ENCODE assay signal across 20 cellular contexts in the genomic region with DNA sequence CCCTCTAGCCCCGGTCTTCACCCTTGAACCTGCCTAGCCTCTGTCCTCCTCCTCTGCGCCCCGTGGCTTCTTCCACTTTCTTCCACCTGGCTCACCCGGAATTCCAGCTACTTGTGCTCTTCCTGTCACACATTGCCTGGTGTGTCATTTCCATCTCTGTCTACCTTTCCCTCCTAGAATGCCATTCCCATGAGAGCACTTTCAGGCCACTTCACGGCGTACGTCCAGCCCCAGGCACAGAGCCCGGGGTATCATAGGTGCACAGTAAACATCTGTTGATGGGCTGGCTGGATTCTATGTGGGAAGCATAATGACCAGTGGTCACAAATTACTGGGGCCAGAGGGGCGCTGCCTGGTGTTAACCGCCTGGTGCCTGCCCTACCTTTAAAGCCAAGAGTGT.
"Had no signal": no experiment of that assay in that cellular context is flagged by ENCODE, and none has a peak within 500 bp of the region (broad histone marks: within the 10 kb centered on the region; RNA-seq: fewer than 3 reads in every experiment).

No MANE protein-coding gene starts in this region.

- H3K27ac ChIP-seq: psoas muscle, upper lobe of left lung had no signal

- H3K4me3 ChIP-seq: psoas muscle, upper lobe of left lung had no signal

- H3K27me3 ChIP-seq: upper lobe of left lung had no signal

- H3K9me3 ChIP-seq: psoas muscle, upper lobe of left lung had no signal

- H3K27me3 Mint-ChIP-seq: activated CD8-positive, alpha-beta memory T cell treated with anti-CD3 and anti-CD28 coated beads, Interleukin-2, amount 10 ng/mL, durations not matched to agents 7 days and 5 days; activated naive CD8-positive, alpha-beta T cell; memory B cell; T-helper 17 cell had no signal

- H3K4me3 Mint-ChIP-seq: activated CD8-positive, alpha-beta memory T cell treated with anti-CD3 and anti-CD28 coated beads, Interleukin-2, amount 10 ng/mL, durations not matched to agents 7 days and 5 days; activated naive CD8-positive, alpha-beta T cell; activated T-cell treated with anti-CD3 and anti-CD28 coated beads, Interleukin-2, amount 50 U/mL, for 4 hours; immature natural killer cell; memory B cell; natural killer cell; T-helper 17 cell had no signal

- H3K36me3 Mint-ChIP-seq: natural killer cell had no signal

- H3K27ac Mint-ChIP-seq: activated CD8-positive, alpha-beta memory T cell treated with anti-CD3 and anti-CD28 coated beads, Interleukin-2, amount 10 ng/mL, durations not matched to agents 7 days and 5 days; activated naive CD8-positive, alpha-beta T cell; memory B cell; natural killer cell; T-helper 17 cell had no signal

- H3K36me3 ChIP-seq: upper lobe of left lung had no signal

- H3K4me1 ChIP-seq: upper lobe of left lung had no signal

- DNase-seq: activated CD4-positive, alpha-beta T cell treated with anti-CD3 and anti-CD28 coated beads, Interleukin-2, amount 50 U/mL, for 48 hours; activated CD8-positive, alpha-beta memory T cell treated with anti-CD3 and anti-CD28 coated beads, Interleukin-2, amount 10 ng/mL, durations not matched to agents 7 days and 5 days; activated gamma-delta T cell; activated T-cell treated with anti-CD3 and anti-CD28 coated beads, Interleukin-2, amount 50 U/mL, for 4 hours; dermis blood vessel endothelial cell; glutamatergic neuron; immature natural killer cell; left colon; natural killer cell; occipital lobe; psoas muscle; stimulated activated CD4-positive, alpha-beta T cell treated with anti-CD3 and anti-CD28 coated beads, Interleukin-12 subunit alpha, Interleukin-12 subunit beta, amount 100 ng/mL, for 4 hours; stimulated activated naive CD4-positive, alpha-beta T cell treated with Interleukin-2 at 50 U/mL for 16 hours; T-helper 17 cell had no signal

- H3K9me3 Mint-ChIP-seq: activated T-cell treated with anti-CD3 and anti-CD28 coated beads, Interleukin-2, amount 50 U/mL, for 4 hours; immature natural killer cell; memory B cell; natural killer cell had no signal

- ATAC-seq: activated CD4-positive, CD25-positive, alpha-beta regulatory T cell treated with anti-CD3 and anti-CD28 coated beads, Interleukin-2, amount 50 U/mL, for 24 hours; activated CD8-positive, alpha-beta memory T cell treated with anti-CD3 and anti-CD28 coated beads, Interleukin-2, amount 10 ng/mL, durations not matched to agents 7 days and 5 days; activated T-cell treated with anti-CD3 and anti-CD28 coated beads, Interleukin-2, amount 50 U/mL, for 4 hours; esophagus mucosa; left colon; natural killer cell; psoas muscle; sciatic nerve; T-helper 17 cell had no signal
